In genomic region chr21:45410151-45410864, GRCh38 we compare ENCODE assay signal across 1 cellular context.
TF ChIP-seq lines count a peak whose summit lies in the region.

No MANE protein-coding gene starts in this region.

TF ChIP-seq in HepG2, 621 proteins besides CTCF, POLR2A, EP300 and RAD21 (continued from another document and continues in another):
- TF ChIP-seq ZNF318 (CRISPR knock-in tag; IDR thresholded peaks at IDR 0.05) (no peak), U2AF1 (optimal IDR thresholded peaks at IDR 0.05; ENCODE audit: low read depth, low read length) (no peak), ZNF562 (CRISPR knock-in tag; IDR thresholded peaks at IDR 0.05; ENCODE audit: borderline replicate concordance) (no peak), ZNF576 (CRISPR knock-in tag; IDR thresholded peaks at IDR 0.05) (no peak), MTA1 (CRISPR knock-in tag; IDR thresholded peaks at IDR 0.05; ENCODE audit: borderline replicate concordance) (peak; percentile 61), ZNF570 (CRISPR knock-in tag; IDR thresholded peaks at IDR 0.05; ENCODE audit: borderline replicate concordance) (no peak), PHB2 (IDR thresholded peaks at IDR 0.05; ENCODE audit: partially characterized antibody) (no peak), SRF (IDR thresholded peaks at IDR 0.05; ENCODE audit: low read depth, low read length) (0 out of 2 replicates have a peak, but pooled peaks have one; percentile 8), MLLT10 (CRISPR knock-in tag; IDR thresholded peaks at IDR 0.05) (no peak), PBX3 (CRISPR knock-in tag; IDR thresholded peaks at IDR 0.05; ENCODE audit: borderline replicate concordance) (no peak), NR2C2 (CRISPR knock-in tag; IDR thresholded peaks at IDR 0.05; ENCODE audit: borderline replicate concordance) (peak; percentile 67), ZBTB20 (CRISPR knock-in tag; IDR thresholded peaks at IDR 0.05; ENCODE audit: borderline replicate concordance, low read depth) (no peak; the same call in 1 of the 2 replicates), CBX1 (IDR thresholded peaks at IDR 0.05; ENCODE audit: low read depth) (no peak), SMAD3 (CRISPR knock-in tag; IDR thresholded peaks at IDR 0.05) (no peak), ZNF776 (CRISPR knock-in tag; IDR thresholded peaks at IDR 0.05) (no peak; the same call in none of the 2 replicates), ZNF18 (CRISPR knock-in tag; IDR thresholded peaks at IDR 0.05; ENCODE audit: insufficient replicate concordance) (no peak), SRSF1 (optimal IDR thresholded peaks at IDR 0.05; ENCODE audit: low read depth, low read length) (no peak), ARNT (IDR thresholded peaks at IDR 0.05) (no peak), CHD2 (IDR thresholded peaks at IDR 0.05; ENCODE audit: low read depth, low read length) (no peak), SNAPC2 (CRISPR knock-in tag; IDR thresholded peaks at IDR 0.05) (no peak), MTERF4 (CRISPR knock-in tag; IDR thresholded peaks at IDR 0.05) (no peak), ATF5 (CRISPR knock-in tag; IDR thresholded peaks at IDR 0.05; ENCODE audit: low read depth) (peak; percentile 15), TAF15 (IDR thresholded peaks at IDR 0.05; ENCODE audit: low read depth, low read length, poor library complexity, severe bottlenecking) (no peak), IKZF5 (CRISPR knock-in tag; IDR thresholded peaks at IDR 0.05) (no peak), NONO (IDR thresholded peaks at IDR 0.05) (no peak), NONO (CRISPR knock-in tag; conservative IDR thresholded peaks at IDR 0.05) (peak; percentile 57; the same call in 1 of the 2 replicates), ZNF510 (CRISPR knock-in tag; IDR thresholded peaks at IDR 0.05; ENCODE audit: low read depth) (no peak), RFXAP (CRISPR knock-in tag; IDR thresholded peaks at IDR 0.05; ENCODE audit: borderline replicate concordance) (peak; percentile 76; the same call in 1 of the 2 replicates), ZNF564 (CRISPR knock-in tag; IDR thresholded peaks at IDR 0.05) (no peak; the same call in none of the 2 replicates), PHF20 (CRISPR knock-in tag; IDR thresholded peaks at IDR 0.05) (no peak), ZNF260 (CRISPR knock-in tag; IDR thresholded peaks at IDR 0.05; ENCODE audit: borderline replicate concordance, low read depth) (no peak), ZNF180 (CRISPR knock-in tag; IDR thresholded peaks at IDR 0.05; ENCODE audit: borderline replicate concordance, low read depth) (no peak), TFAP4 (IDR thresholded peaks at IDR 0.05; ENCODE audit: borderline replicate concordance, low read depth) (peak; percentile 53; the same call in 1 of the 2 replicates), ARNT2 (CRISPR knock-in tag; IDR thresholded peaks at IDR 0.05; ENCODE audit: low read depth) (no peak), BCL3 (CRISPR knock-in tag; IDR thresholded peaks at IDR 0.05) (0 out of 2 replicates have a peak, but pooled peaks have one; percentile 47), JARID2 (CRISPR knock-in tag; IDR thresholded peaks at IDR 0.05; ENCODE audit: insufficient replicate concordance) (no peak), PHF5A (CRISPR knock-in tag; IDR thresholded peaks at IDR 0.05; ENCODE audit: low read depth, unreplicated experiment) (no peak), TCF7L2 (IDR thresholded peaks at IDR 0.05; ENCODE audit: low read depth, low read length) (no peak), RFXANK (CRISPR knock-in tag; IDR thresholded peaks at IDR 0.05) (no peak), ZNF782 (CRISPR knock-in tag; IDR thresholded peaks at IDR 0.05; ENCODE audit: borderline replicate concordance) (no peak), HCFC1 (IDR thresholded peaks at IDR 0.05; ENCODE audit: low read depth, low read length) (no peak), ZNF484 (CRISPR knock-in tag; IDR thresholded peaks at IDR 0.05; ENCODE audit: borderline replicate concordance, low read depth) (no peak), ZBTB49 (CRISPR knock-in tag; IDR thresholded peaks at IDR 0.05; ENCODE audit: borderline replicate concordance) (no peak), ZBTB42 (CRISPR knock-in tag; IDR thresholded peaks at IDR 0.05) (no peak), MED13 (CRISPR knock-in tag; IDR thresholded peaks at IDR 0.05) (no peak), ZNF274 (CRISPR knock-in tag; IDR thresholded peaks at IDR 0.05) (peak; percentile 64; the same call in 1 of the 2 replicates), PRPF4 (IDR thresholded peaks at IDR 0.05; ENCODE audit: low read depth, low read length, poor library complexity, severe bottlenecking) (no peak), YY1 (IDR thresholded peaks at IDR 0.05; ENCODE audit: insufficient read depth, insufficient replicate concordance, low read depth, low read length) (no peak), SPEN (CRISPR knock-in tag; IDR thresholded peaks at IDR 0.05; ENCODE audit: low read depth) (peak; percentile 76)
